22 cellular contexts compared by ENCODE assay signal in the genomic region with DNA sequence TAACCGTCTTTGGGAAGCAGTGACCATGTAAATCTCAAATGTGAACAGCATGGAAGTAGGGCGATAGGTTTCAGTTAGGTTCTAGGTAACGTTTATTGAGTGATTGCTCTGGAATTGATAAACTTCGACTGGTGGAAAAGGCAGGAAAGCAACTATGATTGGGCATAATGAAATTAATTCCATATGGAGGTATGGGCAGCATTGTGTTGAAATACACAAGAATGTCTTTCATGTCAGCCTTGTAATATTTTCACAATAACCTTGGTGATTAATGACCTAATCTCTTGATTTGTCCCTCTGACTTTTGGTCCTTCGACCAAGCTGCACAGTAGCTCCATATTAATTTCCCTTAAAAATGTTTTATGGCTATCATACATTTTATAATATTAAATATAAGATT. TPM values are rescaled to one million over a fixed set of nuclear protein-coding genes. Genes with fewer than 3 reads are reported as not detected.
DNase-seq lines count a peak whose midpoint lies in the region; ATAC-seq, FAIRE-seq and TF ChIP-seq lines count a peak whose summit lies in the region.
"Had no signal": no experiment of that assay in that cellular context is flagged by ENCODE, and none has a peak within 500 bp of the region (broad histone marks: within the 10 kb centered on the region; RNA-seq: fewer than 3 reads in every experiment).

No MANE protein-coding gene starts in this region.

- H3K9me3 Mint-ChIP-seq in nephron progenitor cell, result no peaks in the 10 kb centered on the region

- H3K4me1 Mint-ChIP-seq in nephron progenitor cell, result peaks cover 47% of the 10 kb centered on the region

- CTCF ChIA-PET in GM12878 (lab: Yijun Ruan, JAX), result interaction anchor here (0.7 to 2.8 kb wide), 8 partner anchors 9 to 715 kb away, joined by 3 to 15 read pairs (median 6); no protein-coding TSS in a partner anchor

- peaks cover 41% of the 10 kb centered on the region for H3K4me1 ChIP-seq in DND-41 (ENCODE audit: insufficient read depth, low read length)
- 0 out of 2 replicates have a peak, but pooled peaks cover 3% of the 10 kb centered on the region for H3K4me1 ChIP-seq in GM12878 (ENCODE audit: control insufficient read depth, insufficient read depth, low read length)

- TF ChIP-seq RAD21 in GM12878 (IDR thresholded peaks at IDR 0.05; ENCODE audit: insufficient read depth, low read depth, low read length), result no peak

- H3K36me3 ChIP-seq in DND-41 (ENCODE audit: insufficient read depth, low read length), result peaks cover 9% of the 10 kb centered on the region
- no peaks in the 10 kb centered on the region for H3K36me3 ChIP-seq in GM12878 (ENCODE audit: control insufficient read depth in 2 of 2, insufficient read depth in 2 of 2, low read length in 1 of 2)
- H3K36me3 ChIP-seq: transverse colon had no signal

- H3K36me3 Mint-ChIP-seq in nephron progenitor cell (ENCODE audit: low read depth), result peaks cover 35% of the 10 kb centered on the region

- H3K9ac ChIP-seq in DND-41 (ENCODE audit: low read depth, low read length), result peak overlapping the region; percentile 86; the same call in 1 of the 2 replicates
- H3K9ac ChIP-seq in GM12878 (ENCODE audit: control insufficient read depth, insufficient read depth, low read length), result no peak overlapping the region
- H3K9ac ChIP-seq: BLaER1, KMS-11 had no signal

- no TSS peak for BruUV-seq in GM12878 (replicated peaks; lab: Mats Ljungman, UMichigan)

- H3K79me2 ChIP-seq in DND-41 (ENCODE audit: insufficient read depth, low read length), result peaks cover 89% of the 10 kb centered on the region
- peaks cover 81% of the 10 kb centered on the region for H3K79me2 ChIP-seq in GM12878 (ENCODE audit: control insufficient read depth, insufficient read depth, low read length)

- 80% methylated on average over 5 of the region's 5 CpGs for WGBS in GM12878 (ENCODE audit: insufficient coverage, insufficient replicate concordance, low lambda C conversion rate, missing lambda C conversion rate)

- in situ Hi-C loops in GM12878 (cut with MboI), result loop anchor here (5.0 kb wide), 1 partner anchor 594 kb away; a partner anchor contains a TSS

- DNase-seq in DND-41, result no peak
- no peak for DNase-seq in NB4 (ENCODE audit: low read depth)
- DNase-seq in GM12878 (ENCODE audit: low read depth, low spot score), result no peak
- no peak for DNase-seq in nephron progenitor cell
- no peak for DNase-seq in SW 1271 (lab: John Stamatoyannopoulos, UW)
- no peak for DNase-seq in frontal cortex (ENCODE audit: low spot score in 2 of 2)
- no peak for DNase-seq in NCI-H446 treated with DMSO at 0.1 percent for 48 hours (lab: John Stamatoyannopoulos, UW)
- DNase-seq: activated CD4-positive, CD25-positive, alpha-beta regulatory T cell; activated naive CD4-positive, alpha-beta T cell; foreskin keratinocyte; kidney glomerular epithelial cell; mammary epithelial cell; NCI-H1092; NCI-H526 treated with DMSO at 0.1 percent for 48 hours; posterior cingulate gyrus; SHP77; stimulated activated CD4-positive, alpha-beta T cell treated with anti-CD3 and anti-CD28 coated beads, Interleukin-2, amount 100 ng/mL, for 24 hours; stimulated activated naive CD4-positive, alpha-beta T cell treated with Interleukin-2 at 50 U/mL for 16 hours; transverse colon had no signal

- no peak for TF ChIP-seq EP300 in GM12878 (IDR thresholded peaks at IDR 0.05; ENCODE audit: borderline replicate concordance in 1 of 2, control insufficient read depth in 1 of 2, low read depth in 2 of 2, low read length in 2 of 2)

- H2AFZ ChIP-seq in DND-41 (ENCODE audit: low read depth, low read length), result no peak overlapping the region
- no peak overlapping the region for H2AFZ ChIP-seq in GM12878 (ENCODE audit: control insufficient read depth, low read depth, low read length)

- ATAC-seq in DND-41 (ENCODE audit: insufficient read depth, low read depth), result no peak
- no peak for ATAC-seq in GM12878
- ATAC-seq: foreskin keratinocyte had no signal

- intact Hi-C loops in GM12878 (cut with micrococcal nuclease; ENCODE audit: unreplicated experiment), result loop anchor here (5.0 kb wide), 2 partner anchors 129 to 634 kb away; a partner anchor contains a TSS

- FAIRE-seq in GM12878 (lab: Jason Lieb, UNC), result no peak
- no peak for FAIRE-seq in frontal cortex (lab: Jason Lieb, UNC)
- FAIRE-seq: D721Med had no signal

- RAD21 ChIA-PET in GM12878 (lab: Charles Lee; ENCODE audit: unreplicated experiment), result interaction anchor here (0.7 kb wide), 1 partner anchor 129 kb away, joined by 3 read pairs; no protein-coding TSS in a partner anchor

- SMC1A ChIA-PET in GM12878 (lab: Charles Lee; ENCODE audit: uncharacterized antibody, unreplicated experiment), result interaction anchor here (0.6 to 5.6 kb wide), 11 partner anchors 14 to 601 kb away, joined by 3 to 37 read pairs (median 3); no protein-coding TSS in a partner anchor

- no peak overlapping the region for H3K27ac Mint-ChIP-seq in nephron progenitor cell

- H3K4me2 ChIP-seq in DND-41 (ENCODE audit: insufficient read depth, low read length), result peak overlapping the region; percentile 74
- peak overlapping the region; percentile 46 for H3K4me2 ChIP-seq in GM12878 (ENCODE audit: control insufficient read depth, insufficient read depth)
- H3K4me2 ChIP-seq: KMS-11 had no signal

- no peak for TF ChIP-seq POLR2A in NB4 (IDR thresholded peaks at IDR 0.05; ENCODE audit: extremely low read depth, insufficient read length)
- no peak for TF ChIP-seq POLR2A in GM12878 (IDR thresholded peaks at IDR 0.05; ENCODE audit: low read depth, low read length)

- H3K4me3 ChIP-seq in DND-41 (ENCODE audit: low read depth in 1 of 2, low read length in 2 of 2) (peak overlapping the region in 1 of 2 experiments; percentile 85; a peak in 2 of 4 replicates), NB4 (ENCODE audit: low read depth, low read length) (peak overlapping the region; percentile 87), GM12878 (peak overlapping the region; percentile 87; the same call in 1 of the 2 replicates)
- H3K4me3 ChIP-seq: BLaER1, transverse colon had no signal

- POLR2A ChIA-PET in GM12878 (lab: Charles Lee), result interaction anchor here (0.6 to 5.5 kb wide), 6 partner anchors 10 to 726 kb away, joined by 3 to 23 read pairs (median 3); a partner anchor contains a TSS

- H4K20me1 ChIP-seq in DND-41 (ENCODE audit: insufficient read depth, low read length), result peaks cover 52% of the 10 kb centered on the region
- H4K20me1 ChIP-seq in GM12878 (ENCODE audit: control insufficient read depth, insufficient read depth), result no peaks in the 10 kb centered on the region

- peak overlapping the region; percentile 24 for H3K4me3 Mint-ChIP-seq in nephron progenitor cell

- peaks cover 6% of the 10 kb centered on the region for H3K27me3 Mint-ChIP-seq in nephron progenitor cell (ENCODE audit: low read depth, poor library complexity)

- H3K27me3 ChIP-seq in DND-41 (ENCODE audit: insufficient read depth, low read length, poor library complexity) (no peaks in the 10 kb centered on the region), GM12878 (replicated peaks in 1 of 2; ENCODE audit: control insufficient read depth in 2 of 2, insufficient read depth in 2 of 2, low read length in 1 of 2) (no peaks in the 10 kb centered on the region)
- H3K27me3 ChIP-seq: BLaER1, foreskin keratinocyte, transverse colon had no signal

- TF ChIP-seq CTCF in DND-41 (IDR thresholded peaks at IDR 0.05; ENCODE audit: borderline replicate concordance, extremely low read depth, low read length, poor library complexity, severe bottlenecking), result no peak
- no peak for TF ChIP-seq CTCF in NB4 (IDR thresholded peaks at IDR 0.05; ENCODE audit: low read depth, low read length)
- no peak for TF ChIP-seq CTCF in GM12878 (IDR thresholded peaks at IDR 0.05 in 2 of 3, conservative IDR thresholded peaks at IDR 0.05 in 1 of 3; ENCODE audit: control insufficient read depth in 2 of 3, extremely low read depth in 1 of 3, insufficient read depth in 1 of 3, low read depth in 3 of 3, low read length in 3 of 3)
- TF ChIP-seq CTCF in nephron progenitor cell (IDR thresholded peaks at IDR 0.05), result no peak

- H3K9me3 ChIP-seq in DND-41 (ENCODE audit: insufficient read depth, low read length, severe bottlenecking), result no peaks in the 10 kb centered on the region
- H3K9me3 ChIP-seq in GM12878 (replicated peaks; ENCODE audit: control insufficient read depth, insufficient read depth, low read length), result no peaks in the 10 kb centered on the region
- H3K9me3 ChIP-seq: BLaER1, transverse colon had no signal

- H3K27ac ChIP-seq in DND-41 (ENCODE audit: low read length) (no peak overlapping the region), GM12878 (ENCODE audit: control insufficient read depth, insufficient read depth) (no peak overlapping the region)
- H3K27ac ChIP-seq: BLaER1, foreskin keratinocyte, KMS-11, transverse colon had no signal

RNA-seq across cellular contexts. Expression of a gene that starts 2.8 kb away (rescaled TPM):
- total RNA-seq in GM12878 (2013; cell fraction: nucleolus; rRNA removed), result 223 and 235 TPM in 2 replicates
- total RNA-seq in GM12878 (2014; rRNA removed), result 45.9 and 60.1 TPM in 2 replicates
- total RNA-seq in GM12878 (2014; rRNA removed; fragmentation: Illumina TruSeq; extraction: Trizol), result 69.5 and 73.4 TPM in 2 replicates
- total RNA-seq in GM12878 (2021), result 52.3 and 54.1 TPM in 2 replicates
- polyA plus RNA-seq in GM12878 (2011; ENCODE audit: low read depth), result 26.0 TPM
- polyA plus RNA-seq in GM12878 (2011; rRNA removed), result 85.4 and 144 TPM in 2 replicates
- 30.5 and 40.4 TPM in 2 replicates for polyA plus RNA-seq in GM12878 (2011; cell fraction: cytosol; rRNA removed)
- 74.9 and 83.5 TPM in 2 replicates for polyA plus RNA-seq in GM12878 (2011; cell fraction: nucleus; rRNA removed)
- 40.4 and 54.5 TPM in 2 replicates for polyA plus RNA-seq in GM12878 (2012)
- polyA plus RNA-seq in GM12878 (2014; fragmentation: Illumina TruSeq; extraction: Trizol), result 61.3 and 82.6 TPM in 2 replicates
- 10 to 100 TPM; 19.4 to 25.8 TPM for polyA plus RNA-seq in GM12878 (2014; fragmentation: Nextera tagmentation; extraction: Ambion mirVana)
- 34.7 and 43.0 TPM in 2 replicates for polyA plus RNA-seq in GM12878 (2014; rRNA removed)
- polyA plus RNA-seq in GM12878 (2016; fragmentation: Nextera tagmentation; extraction: Ambion mirVana), result 10 to 100 TPM; 70.4 to 77.0 TPM
- polyA minus RNA-seq in GM12878 (2011; rRNA and poly(A)+ RNA removed), result 43.2 and 68.8 TPM in 2 replicates
- polyA minus RNA-seq in GM12878 (2011; cell fraction: cytosol; rRNA and poly(A)+ RNA removed), result 18.0 and 28.1 TPM in 2 replicates
- 38.1 and 47.7 TPM in 2 replicates for polyA minus RNA-seq in GM12878 (2011; cell fraction: nucleus; rRNA and poly(A)+ RNA removed)
- total RNA-seq in frontal cortex, result 101 TPM

RNA-seq across cellular contexts. Expression of a gene that starts 3.5 kb away (rescaled TPM):
- total RNA-seq in GM12878 (2013; cell fraction: nucleolus; rRNA removed), result 197 and 200 TPM in 2 replicates
- total RNA-seq in GM12878 (2014; rRNA removed) (23.2 and 27.8 TPM in 2 replicates), GM12878 (2014; rRNA removed; fragmentation: Illumina TruSeq; extraction: Trizol) (43.9 and 46.1 TPM in 2 replicates), GM12878 (2021) (28.5 and 29.1 TPM in 2 replicates), frontal cortex (54.6 TPM)
- polyA plus RNA-seq in GM12878 (2011; ENCODE audit: low read depth), result 16.3 TPM
- polyA plus RNA-seq in GM12878 (2011; rRNA removed) (56.8 and 101 TPM in 2 replicates), GM12878 (2014; fragmentation: Illumina TruSeq; extraction: Trizol) (32.5 and 47.7 TPM in 2 replicates), GM12878 (2014; fragmentation: Nextera tagmentation; extraction: Ambion mirVana) (10 to 100 TPM; 13.5 to 16.6 TPM), GM12878 (2014; rRNA removed) (23.4 and 29.7 TPM in 2 replicates), GM12878 (2016; fragmentation: Nextera tagmentation; extraction: Ambion mirVana) (10 to 100 TPM; 24.9 to 25.5 TPM)
- 16.9 TPM in 2 replicates for polyA plus RNA-seq in GM12878 (2011; cell fraction: cytosol; rRNA removed)
- 88.4 and 119 TPM in 2 replicates for polyA plus RNA-seq in GM12878 (2011; cell fraction: nucleus; rRNA removed)
- polyA plus RNA-seq in GM12878 (2012), result 26.7 and 28.5 TPM in 2 replicates
- polyA minus RNA-seq in GM12878 (2011; rRNA and poly(A)+ RNA removed), result 23.9 and 33.1 TPM in 2 replicates
- polyA minus RNA-seq in GM12878 (2011; cell fraction: cytosol; rRNA and poly(A)+ RNA removed), result 13.6 and 27.4 TPM in 2 replicates
- polyA minus RNA-seq in GM12878 (2011; cell fraction: nucleus; rRNA and poly(A)+ RNA removed), result 48.4 and 73.5 TPM in 2 replicates
